Comparison of ENCODE assay signal across 2 cellular contexts in the genomic region with DNA sequence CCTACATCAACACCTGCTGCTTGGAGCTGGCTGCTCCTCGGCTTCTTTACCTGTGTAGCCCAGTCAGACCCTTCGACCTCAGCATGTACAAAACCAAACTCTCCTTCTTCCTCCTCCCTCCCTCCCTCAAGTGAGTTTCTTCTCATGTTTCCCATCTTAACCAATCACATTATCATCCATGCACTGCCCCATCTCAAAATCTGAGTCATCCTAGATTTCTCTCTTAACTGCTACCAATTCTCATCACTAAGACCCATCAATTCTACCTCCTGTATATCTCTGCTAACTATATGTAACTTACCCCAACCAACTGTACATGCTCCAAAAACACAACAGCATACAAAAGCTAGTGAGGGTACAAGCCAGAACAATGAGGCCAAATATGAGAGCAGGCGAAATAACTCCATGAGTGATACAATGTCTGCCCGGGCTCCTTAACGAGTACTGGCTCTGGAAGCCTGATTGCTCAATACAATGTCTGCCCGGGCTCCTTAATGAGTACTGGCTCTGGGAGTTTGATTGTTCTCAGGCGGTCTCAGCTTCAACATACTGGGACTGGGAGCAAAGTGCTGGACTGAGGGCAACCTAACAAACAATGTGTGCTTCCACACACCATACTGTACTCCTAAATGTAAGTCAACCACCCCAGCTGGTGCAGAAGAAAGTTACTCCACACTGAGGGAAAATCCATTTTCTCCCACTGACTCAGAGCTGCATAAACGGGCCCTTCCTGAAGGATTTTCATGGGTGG. TPM values are rescaled to one million over a fixed set of nuclear protein-coding genes. Genes with fewer than 3 reads are reported as not detected.
"Had no signal": no experiment of that assay in that cellular context is flagged by ENCODE, and none has a peak within 500 bp of the region (broad histone marks: within the 10 kb centered on the region; RNA-seq: fewer than 3 reads in every experiment).

No MANE protein-coding gene starts in this region.

RNA-seq across cellular contexts. Expression of gene RARRES2, which starts 36.8 kb away (rescaled TPM):
- total RNA-seq: glomerular endothelial cell had no signal
- polyA plus RNA-seq: naive thymus-derived CD4-positive, alpha-beta T cell had no signal
